8 cellular contexts compared by ENCODE assay signal in genomic region chr3:88113311-88114162, GRCh38. TPM values are rescaled to one million over a fixed set of nuclear protein-coding genes. Genes with fewer than 3 reads are reported as not detected.
DNase-seq lines count a peak whose midpoint lies in the region; ATAC-seq, FAIRE-seq and TF ChIP-seq lines count a peak whose summit lies in the region.

No MANE protein-coding gene starts in this region.

- peak overlapping the region; percentile 54 for H3K27ac Mint-ChIP-seq in activated T-cell treated with anti-CD3 and anti-CD28 coated beads, Interleukin-2, amount 50 U/mL, for 72 hours

- no peak overlapping the region for H3K4me3 Mint-ChIP-seq in activated T-cell treated with anti-CD3 and anti-CD28 coated beads, Interleukin-2, amount 50 U/mL, for 72 hours

- no peaks in the 10 kb centered on the region for H3K9me3 Mint-ChIP-seq in activated T-cell treated with anti-CD3 and anti-CD28 coated beads, Interleukin-2, amount 50 U/mL, for 72 hours

- H3K9me3 ChIP-seq in PC-9 (ENCODE audit: insufficient read depth, low read depth) (no peaks in the 10 kb centered on the region), osteoblast (ENCODE audit: low read depth, low read length) (no peaks in the 10 kb centered on the region), upper lobe of right lung (no peaks in the 10 kb centered on the region)

- H3K27me3 Mint-ChIP-seq in activated T-cell treated with anti-CD3 and anti-CD28 coated beads, Interleukin-2, amount 50 U/mL, for 72 hours (ENCODE audit: low read depth), result no peaks in the 10 kb centered on the region

- DNase-seq in HT-29 (ENCODE audit: low spot score) (peak; percentile 53), PC-9 (peak in 1 of 2 experiments; percentile 25), foreskin keratinocyte (peak; percentile 21 to 61), osteoblast (ENCODE audit: insufficient read length, low spot score, missing footprints) (no peak), upper lobe of right lung (no peak)
- peak; percentile 51 to 70 for DNase-seq in activated T-cell treated with anti-CD3 and anti-CD28 coated beads, Interleukin-2, amount 50 U/mL, for 72 hours

- no peak overlapping the region for H2AFZ ChIP-seq in PC-9
- no peak overlapping the region for H2AFZ ChIP-seq in osteoblast (ENCODE audit: low read length)

- no peaks in the 10 kb centered on the region for H3K4me1 ChIP-seq in PC-9 (replicated peaks; ENCODE audit: insufficient read depth)
- H3K4me1 ChIP-seq in foreskin keratinocyte, result no peaks in the 10 kb centered on the region
- H3K4me1 ChIP-seq in osteoblast (ENCODE audit: insufficient read depth, low read length), result no peaks in the 10 kb centered on the region
- no peaks in the 10 kb centered on the region for H3K4me1 ChIP-seq in upper lobe of right lung

- peak; percentile 92 for FAIRE-seq in G401.6 (lab: Jason Lieb, UNC)

- BruUV-seq in PC-9 (replicated peaks; lab: Mats Ljungman, UMichigan), result no TSS peak

- intact Hi-C loops in PC-9 (cut with micrococcal nuclease; ENCODE audit: unreplicated experiment) (loop anchor here (1.0 to 10.0 kb wide), 3 partner anchors 56 to 849 kb away; partner anchors contain the start of genes CGGBP1 and ZNF654), upper lobe of right lung (cut with DNase I) (no loop called here)

- peaks cover 4% of the 10 kb centered on the region; the same call in 1 of the 2 replicates for H4K20me1 ChIP-seq in PC-9 (ENCODE audit: insufficient read depth)
- peaks cover 7% of the 10 kb centered on the region for H4K20me1 ChIP-seq in osteoblast (ENCODE audit: insufficient read depth, low read length)

- no peaks in the 10 kb centered on the region for H3F3A ChIP-seq in PC-9 (ENCODE audit: insufficient read depth, low read depth)

- TF ChIP-seq CTCF in PC-9 (conservative IDR thresholded peaks at IDR 0.05) (peak; percentile 80), foreskin keratinocyte (conservative IDR thresholded peaks at IDR 0.05) (peak; percentile 78), osteoblast (IDR thresholded peaks at IDR 0.05; ENCODE audit: extremely low read depth, low read depth, low read length) (peak; percentile 84), upper lobe of right lung (IDR thresholded peaks at IDR 0.05) (peak; percentile 87)

- H3K4me2 ChIP-seq in PC-9 (no peak overlapping the region), osteoblast (ENCODE audit: insufficient read depth, low read length) (peak overlapping the region; percentile 3)

- CTCF ChIA-PET in PC-9 (lab: Charles Lee), result interaction anchor here (0.7 to 1.1 kb wide), 3 partner anchors 9 to 937 kb away, joined by 3 to 11 read pairs (median 3); no protein-coding TSS in a partner anchor

- H3K36me3 ChIP-seq in PC-9 (ENCODE audit: low read depth) (no peaks in the 10 kb centered on the region), osteoblast (ENCODE audit: insufficient read depth, low read length) (no peaks in the 10 kb centered on the region), upper lobe of right lung (peaks cover 21% of the 10 kb centered on the region)

- H3K4me1 Mint-ChIP-seq in activated T-cell treated with anti-CD3 and anti-CD28 coated beads, Interleukin-2, amount 50 U/mL, for 72 hours (ENCODE audit: low read depth), result peaks cover 34% of the 10 kb centered on the region

- H3K27ac ChIP-seq in PC-9 (no peak overlapping the region), foreskin keratinocyte (no peak overlapping the region), osteoblast (ENCODE audit: low read depth, low read length) (no peak overlapping the region), upper lobe of right lung (no peak overlapping the region)

- POLR2A ChIA-PET in PC-9 (lab: Charles Lee; ENCODE audit: unreplicated experiment), result interaction anchor here (0.7 kb wide), 1 partner anchor 135 kb away, joined by 3 read pairs; no protein-coding TSS in a partner anchor

- H3K9me2 ChIP-seq in PC-9 (ENCODE audit: insufficient read depth), result no peaks in the 10 kb centered on the region

- H3K36me3 Mint-ChIP-seq in activated T-cell treated with anti-CD3 and anti-CD28 coated beads, Interleukin-2, amount 50 U/mL, for 72 hours (ENCODE audit: insufficient read depth in 2 of 2), result peaks cover 7 to 18% of the 10 kb centered on the region in 2 donors

- H3K4me3 ChIP-seq in PC-9, result no peak overlapping the region
- no peak overlapping the region for H3K4me3 ChIP-seq in osteoblast (ENCODE audit: insufficient read depth, low read length)
- no peak overlapping the region for H3K4me3 ChIP-seq in upper lobe of right lung

- no peaks in the 10 kb centered on the region for H3K27me3 ChIP-seq in PC-9 (ENCODE audit: insufficient read depth, low read depth)
- no peaks in the 10 kb centered on the region for H3K27me3 ChIP-seq in foreskin keratinocyte
- no peaks in the 10 kb centered on the region for H3K27me3 ChIP-seq in osteoblast (ENCODE audit: insufficient read depth, low read length)
- H3K27me3 ChIP-seq in upper lobe of right lung, result no peaks in the 10 kb centered on the region

- ATAC-seq in GM21526 (IDR thresholded peaks at IDR 0.05; ENCODE audit: low FRiP score, unreplicated experiment) (peak; percentile 91), foreskin keratinocyte (peak; percentile 92), upper lobe of right lung (peak; percentile 95)
- ATAC-seq in activated T-cell treated with anti-CD3 and anti-CD28 coated beads, Interleukin-2, amount 50 U/mL, for 72 hours (replicated peaks in 1 of 2), result peak; percentile 52 to 61

- H3K79me2 ChIP-seq in PC-9 (ENCODE audit: low read depth), result no peaks in the 10 kb centered on the region; the same call in 1 of the 2 replicates
- H3K79me2 ChIP-seq in osteoblast (ENCODE audit: insufficient read depth, low read length), result peaks cover 37% of the 10 kb centered on the region

RNA-seq across cellular contexts. Expression of gene C3orf38, which starts 36.2 kb away (rescaled TPM):
- total RNA-seq in HT-29 (2014; rRNA removed; shearing (Covaris generic)), result 3.1 and 3.3 TPM in 2 replicates
- total RNA-seq in PC-9 (2021) (12.8 and 18.6 TPM in 2 replicates), foreskin keratinocyte (21.0 and 22.5 TPM in 2 replicates), osteoblast (33.6 and 35.5 TPM in 2 replicates), upper lobe of right lung (18.1 TPM)
- total RNA-seq in activated T-cell treated with anti-CD3 and anti-CD28 coated beads, Interleukin-2, amount 50 U/mL, for 72 hours, result 10 to 100 TPM; 37.3 to 41.7 TPM
- 9.3 and 11.1 TPM in 2 replicates for polyA plus RNA-seq in foreskin keratinocyte

RNA-seq across cellular contexts. Expression of gene ZNF654, which starts 54.5 kb away (rescaled TPM):
- total RNA-seq in HT-29 (2014; rRNA removed; shearing (Covaris generic)), result 1.0 and 1.1 TPM in 2 replicates
- total RNA-seq in PC-9 (2021) (7.2 and 9.6 TPM in 2 replicates), foreskin keratinocyte (8.5 and 8.6 TPM in 2 replicates), osteoblast (21.8 and 23.2 TPM in 2 replicates), upper lobe of right lung (20.6 TPM)
- total RNA-seq in activated T-cell treated with anti-CD3 and anti-CD28 coated beads, Interleukin-2, amount 50 U/mL, for 72 hours, result 10 to 100 TPM; 19.1 to 20.1 TPM
- 1.7 and 2.2 TPM in 2 replicates for polyA plus RNA-seq in foreskin keratinocyte

RNA-seq across cellular contexts. Expression of gene CGGBP1, which starts 54.7 kb away (rescaled TPM):
- total RNA-seq in HT-29 (2014; rRNA removed; shearing (Covaris generic)), result 3.3 and 3.6 TPM in 2 replicates
- total RNA-seq in PC-9 (2021) (35.9 and 47.5 TPM in 2 replicates), foreskin keratinocyte (46.5 and 49.7 TPM in 2 replicates), osteoblast (107 and 111 TPM in 2 replicates), upper lobe of right lung (79.2 TPM)
- 100 to 1,000 TPM; 139 to 163 TPM for total RNA-seq in activated T-cell treated with anti-CD3 and anti-CD28 coated beads, Interleukin-2, amount 50 U/mL, for 72 hours
- polyA plus RNA-seq in foreskin keratinocyte, result 16.3 and 17.5 TPM in 2 replicates

Comparison
In these comparisons a context has a peak if more than half of its experiments do, and no peak if none do; other contexts are left out.
1. DNase-seq: peak in HT-29 (single experiment), activated T-cell treated with anti-CD3 and anti-CD28 coated beads, Interleukin-2, amount 50 U/mL, for 72 hours (2 of 2) and foreskin keratinocyte (2 of 2); none in osteoblast (single experiment) and upper lobe of right lung (single experiment).
2. Peak in every context shown above with its lines, with median percentiles within 50 percentile points of each other: ATAC-seq and CTCF ChIP-seq.